Comparison of ENCODE assay signal across 9 cellular contexts in the genomic region with DNA sequence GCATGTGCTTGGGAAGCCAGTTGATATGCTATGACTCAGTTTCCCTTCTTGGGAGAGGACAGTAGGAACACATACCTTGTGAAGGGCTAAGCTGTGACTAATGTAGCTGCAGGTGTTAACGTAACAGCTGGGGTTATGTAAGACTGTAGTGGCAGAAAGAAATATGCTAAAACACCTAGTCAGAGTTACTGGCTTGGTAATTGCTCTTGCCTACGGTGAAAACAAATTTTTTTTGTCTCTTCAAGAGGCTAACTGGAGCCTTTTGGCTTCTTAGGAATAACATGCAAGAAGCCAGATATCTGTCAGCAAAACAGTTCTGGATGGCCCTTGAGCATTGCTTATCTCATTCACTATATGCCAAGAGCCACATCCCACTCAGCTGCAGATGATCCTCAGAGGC. TPM values are rescaled to one million over a fixed set of nuclear protein-coding genes. Genes with fewer than 3 reads are reported as not detected.
DNase-seq lines count a peak whose midpoint lies in the region; ATAC-seq, FAIRE-seq and TF ChIP-seq lines count a peak whose summit lies in the region.
"Had no signal": no experiment of that assay in that cellular context is flagged by ENCODE, and none has a peak within 500 bp of the region (broad histone marks: within the 10 kb centered on the region; RNA-seq: fewer than 3 reads in every experiment).

No MANE protein-coding gene starts in this region.

- POLR2A ChIA-PET in CD4-positive, alpha-beta T cell (lab: Charles Lee) = no interaction called here

- no peaks in the 10 kb centered on the region for H3K27me3 Mint-ChIP-seq in CD4-positive, alpha-beta T cell
- no peaks in the 10 kb centered on the region for H3K27me3 Mint-ChIP-seq in neural crest cell (ENCODE audit: low read depth)

- CTCF ChIA-PET in CD4-positive, alpha-beta T cell (lab: Charles Lee) = interaction anchor here (5.3 to 5.8 kb wide), 2 partner anchors 35 to 129 kb away, joined by 42 to 91 read pairs; no protein-coding TSS in a partner anchor

- no peaks in the 10 kb centered on the region for H3K27me3 ChIP-seq in CD4-positive, alpha-beta T cell (ENCODE audit: control insufficient read depth, insufficient read depth, low read length)
- H3K27me3 ChIP-seq: neutrophil had no signal

- peak overlapping the region; percentile 83 for H3K27ac Mint-ChIP-seq in CD4-positive, alpha-beta T cell
- no peak overlapping the region for H3K27ac Mint-ChIP-seq in neural crest cell (ENCODE audit: unreplicated experiment)

- no peaks in the 10 kb centered on the region for H3K9me3 Mint-ChIP-seq in CD4-positive, alpha-beta T cell
- H3K9me3 Mint-ChIP-seq in neural crest cell = no peaks in the 10 kb centered on the region

- H3K27ac ChIP-seq in CD4-positive, alpha-beta T cell (ENCODE audit: low read depth, low read length) = no peak overlapping the region

- H3K36me3 Mint-ChIP-seq in CD4-positive, alpha-beta T cell (ENCODE audit: low read depth) = peaks cover 17% of the 10 kb centered on the region
- no peaks in the 10 kb centered on the region for H3K36me3 Mint-ChIP-seq in neural crest cell (ENCODE audit: low read depth)

- DNase-seq in CD4-positive, alpha-beta T cell = no peak
- DNase-seq in NAMALWA (ENCODE audit: low spot score) = peak; percentile 26
- peak; percentile 31 for DNase-seq in dermis blood vessel endothelial cell
- DNase-seq in neural crest cell (ENCODE audit: low read depth, low spot score) = no peak
- no peak for DNase-seq in HTR-8/SVneo (ENCODE audit: insufficient read length, low spot score)
- DNase-seq in activated gamma-delta T cell (lab: John Stamatoyannopoulos, UW) = no peak

- intact Hi-C loops in CD4-positive, alpha-beta T cell (cut with DNase I, micrococcal nuclease) = loop anchor here in 1 of 2 experiments (2.0 kb wide), 1 partner anchor 119 kb away; a partner anchor contains a TSS

- H3K4me1 Mint-ChIP-seq in CD4-positive, alpha-beta T cell (ENCODE audit: low read depth) = peaks cover 78% of the 10 kb centered on the region
- peaks cover 60% of the 10 kb centered on the region for H3K4me1 Mint-ChIP-seq in neural crest cell

- H3K9me3 ChIP-seq in CD4-positive, alpha-beta T cell (ENCODE audit: control insufficient read depth, low read length) = no peaks in the 10 kb centered on the region
- H3K9me3 ChIP-seq: neutrophil had no signal

- ATAC-seq in CD4-positive, alpha-beta T cell (ENCODE audit: poor library complexity) = no peak
- ATAC-seq in GM18502 (IDR thresholded peaks at IDR 0.05; ENCODE audit: poor library complexity, unreplicated experiment) (no peak), GM18873 (IDR thresholded peaks at IDR 0.05; ENCODE audit: low FRiP score, unreplicated experiment) (no peak)

- peak overlapping the region; percentile 96 for H3K4me3 Mint-ChIP-seq in CD4-positive, alpha-beta T cell
- peak overlapping the region; percentile 95 for H3K4me3 Mint-ChIP-seq in neural crest cell

- FAIRE-seq in HTR-8/SVneo (lab: Jason Lieb, UNC) = no peak

- no peak for TF ChIP-seq CTCF in CD4-positive, alpha-beta T cell (IDR thresholded peaks at IDR 0.05)
- no peak for TF ChIP-seq CTCF in neural crest cell (conservative IDR thresholded peaks at IDR 0.05)

RNA-seq across cellular contexts. Expression of a gene that starts 1.4 kb away (rescaled TPM):
- total RNA-seq in CD4-positive, alpha-beta T cell = 10 to 100 TPM; 26.0 to 30.0 TPM
- total RNA-seq in dermis blood vessel endothelial cell = 19.4 and 20.8 TPM in 2 replicates
- 31.9 and 36.6 TPM in 2 replicates for total RNA-seq in neural crest cell

RNA-seq across cellular contexts. Expression of a gene that starts 52.2 kb away (rescaled TPM):
- total RNA-seq in CD4-positive, alpha-beta T cell = 10 to 100 TPM; 35.6 to 38.4 TPM
- total RNA-seq in dermis blood vessel endothelial cell (4.1 and 5.3 TPM in 2 replicates), neural crest cell (14.8 and 16.6 TPM in 2 replicates)

Comparison
In these comparisons a context has a peak if more than half of its experiments do, and no peak if none do; other contexts are left out.
1. DNase-seq: peak in NAMALWA (single experiment) and dermis blood vessel endothelial cell (single experiment); none in CD4-positive, alpha-beta T cell (0 of 10), neural crest cell (single experiment), HTR-8/SVneo (single experiment) and activated gamma-delta T cell (single experiment).